18 cellular contexts compared by ENCODE assay signal in the genomic region with DNA sequence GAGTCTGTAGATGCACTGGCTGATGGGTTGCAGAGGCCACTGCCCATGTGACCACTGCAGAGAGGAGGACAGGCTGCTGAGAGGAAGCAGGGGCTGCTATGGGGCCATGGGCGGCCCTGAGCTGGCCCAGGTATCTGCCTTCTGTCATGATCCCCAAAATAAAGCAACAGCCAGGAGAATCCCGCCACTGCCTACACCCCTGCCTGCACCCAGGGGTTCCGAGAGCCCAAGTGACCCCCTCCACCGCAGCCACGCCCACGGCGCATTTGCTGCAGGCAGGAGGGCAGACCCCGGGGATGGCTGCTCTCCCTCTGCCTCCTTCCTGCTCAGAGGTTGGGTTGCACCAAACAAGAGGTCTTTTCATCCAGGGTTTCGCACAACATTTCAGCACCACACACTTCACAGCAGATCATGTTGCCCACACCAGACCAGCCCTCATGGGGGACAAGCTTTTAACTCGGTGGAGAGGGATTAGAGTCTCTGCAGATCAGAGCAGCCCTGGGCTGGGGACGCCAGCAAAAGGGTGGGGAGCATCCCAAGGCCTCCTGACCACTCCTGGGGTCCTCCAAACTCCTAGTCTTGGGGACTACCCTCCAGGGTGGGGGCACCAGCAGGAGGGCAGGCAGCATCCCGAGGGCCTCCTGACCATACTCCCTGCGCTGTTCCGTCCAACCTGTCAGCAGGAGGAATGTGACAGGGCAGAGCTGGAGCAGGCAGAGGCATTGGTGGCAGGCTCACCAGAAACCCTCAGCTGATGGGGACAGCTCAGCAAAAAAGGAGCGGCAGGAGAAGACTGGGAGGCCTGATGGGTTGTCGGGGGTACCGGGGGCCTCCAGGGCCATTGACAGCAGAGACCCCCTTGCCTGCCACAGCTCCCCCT. TPM values are rescaled to one million over a fixed set of nuclear protein-coding genes. Genes with fewer than 3 reads are reported as not detected.
A peak's percentile ranks its signal among the peaks of the same experiment; 100 is the strongest.
DNase-seq lines count a peak whose midpoint lies in the region; ATAC-seq, FAIRE-seq and TF ChIP-seq lines count a peak whose summit lies in the region.
"Had no signal": no experiment of that assay in that cellular context is flagged by ENCODE, and none has a peak within 500 bp of the region (broad histone marks: within the 10 kb centered on the region; RNA-seq: fewer than 3 reads in every experiment).

No MANE protein-coding gene starts in this region.

- POLR2A ChIA-PET in A549 (lab: Yijun Ruan, JAX): no interaction called here
- POLR2A ChIA-PET in Panc1 (lab: Charles Lee): no interaction called here

- no peak overlapping the region for H2BK5ac ChIP-seq in neuronal stem cell (ENCODE audit: low read length)

- H3K27me3 ChIP-seq in Panc1 (ENCODE audit: control insufficient read depth, insufficient read depth, low read length) (no peaks in the 10 kb centered on the region), neuronal stem cell (ENCODE audit: control insufficient read depth in 3 of 3, insufficient read depth in 3 of 3, low read depth in 1 of 3, low read length in 3 of 3) (peaks cover 0 to 2% (median 0%) of the 10 kb centered on the region in 3 experiments)
- H3K27me3 ChIP-seq: foreskin keratinocyte had no signal

- no peak overlapping the region for H3K9ac ChIP-seq in neuronal stem cell (ENCODE audit: low read depth, low read length, poor library complexity)

- H3K27ac ChIP-seq in A549 (peak overlapping the region in 1 of 2 experiments; percentile 74; a peak in 3 of 6 replicates), Panc1 (ENCODE audit: low read length) (peak overlapping the region; percentile 75; the same call in 1 of the 2 replicates), neuronal stem cell (replicated peaks; ENCODE audit: low read length) (no peak overlapping the region)
- H3K27ac ChIP-seq: foreskin keratinocyte had no signal

- peak overlapping the region; percentile 10 for H2BK15ac ChIP-seq in neuronal stem cell (ENCODE audit: low read length)

- peak overlapping the region; percentile 10 for H2BK12ac ChIP-seq in neuronal stem cell (ENCODE audit: low read length)

- no peak for TF ChIP-seq CTCF in A549 (IDR thresholded peaks at IDR 0.05)
- TF ChIP-seq CTCF in Panc1 (IDR thresholded peaks at IDR 0.05): no peak

- intact Hi-C loops in Panc1 (cut with micrococcal nuclease; ENCODE audit: unreplicated experiment): no loop called here

- DNase-seq in A549 (ENCODE audit: low read depth in 1 of 2, low spot score in 1 of 2) (no peak), Panc1 (ENCODE audit: low read depth, low spot score) (no peak), epidermal melanocyte (ENCODE audit: insufficient read length, low spot score) (peak; percentile 70), neuronal stem cell (ENCODE audit: low spot score) (no peak), hippocampal formation (lab: John Stamatoyannopoulos, UW) (no peak), DMS79 treated with DMSO at 0.1 percent for 48 hours (lab: John Stamatoyannopoulos, UW) (no peak)
- DNase-seq: activated CD4-positive, alpha-beta T cell treated with anti-CD3 and anti-CD28 coated beads for 36 hours; activated CD8-positive, alpha-beta memory T cell treated with anti-CD3 and anti-CD28 coated beads, Interleukin-2, amount 50 U/mL, for 4 hours; activated gamma-delta T cell; CD4-positive, CD25-positive, alpha-beta regulatory T cell; foreskin keratinocyte; NCI-H446; stimulated activated naive B cell treated with anti-CD40 and anti-IgM and Interleukin-4, amounts not matched to agents 10 μg/mL and 1 μg/mL and 100 μg/mL, for 72 hours; T1000 had no signal

- H3K4ac ChIP-seq in neuronal stem cell (ENCODE audit: low read length): no peak overlapping the region

- peak overlapping the region; percentile 74 for H3K18ac ChIP-seq in neuronal stem cell (ENCODE audit: low read length)

- H4K91ac ChIP-seq in neuronal stem cell (ENCODE audit: low read depth, low read length, poor library complexity): no peak overlapping the region

- no peak overlapping the region for H3K4me3 ChIP-seq in A549
- H3K4me3 ChIP-seq in Panc1 (ENCODE audit: low read depth in 2 of 2, low read length in 2 of 2): no peak overlapping the region
- no peak overlapping the region for H3K4me3 ChIP-seq in neuronal stem cell (ENCODE audit: low read length in 2 of 2)

- H3K36me3 ChIP-seq in Panc1 (ENCODE audit: control insufficient read depth, insufficient read depth, low read length) (no peaks in the 10 kb centered on the region), neuronal stem cell (replicated peaks in 1 of 2; ENCODE audit: control insufficient read depth in 2 of 2, insufficient read depth in 2 of 2, low read length in 2 of 2) (peaks cover 0 to 2% of the 10 kb centered on the region in 2 donors)

- H4K8ac ChIP-seq in neuronal stem cell (ENCODE audit: low read depth, low read length): no peak overlapping the region

- no TSS peak for BruUV-seq in Panc1 (replicated peaks; lab: Mats Ljungman, UMichigan)

- no peak for TF ChIP-seq EP300 in A549 (IDR thresholded peaks at IDR 0.05)

- H3K14ac ChIP-seq in neuronal stem cell (ENCODE audit: low read length): peak overlapping the region; percentile 65

- ATAC-seq in A549 (no peak), Panc1 (peak; percentile 33), HG03045 (IDR thresholded peaks at IDR 0.05; ENCODE audit: unreplicated experiment) (no peak), HG03442 (IDR thresholded peaks at IDR 0.05; ENCODE audit: unreplicated experiment) (no peak)
- ATAC-seq: activated CD4-positive, alpha-beta T cell treated with anti-CD3 and anti-CD28 coated beads for 36 hours; stimulated activated naive B cell treated with anti-CD40 and anti-IgM and Interleukin-4, amounts not matched to agents 10 μg/mL and 1 μg/mL and 100 μg/mL, for 72 hours had no signal

- TF ChIP-seq POLR2A in A549 (IDR thresholded peaks at IDR 0.05; ENCODE audit: low read length): no peak

- H3K23ac ChIP-seq in neuronal stem cell (ENCODE audit: low read depth, low read length, poor library complexity): peak overlapping the region; percentile 32

- H3K4me2 ChIP-seq in A549 (peak overlapping the region; percentile 59; the same call in 1 of the 3 replicates), neuronal stem cell (ENCODE audit: insufficient read depth, low read length, poor library complexity, severe bottlenecking) (no peak overlapping the region)

- CTCF ChIA-PET in A549 (lab: Yijun Ruan, JAX): interaction anchor here (0.8 to 5.8 kb wide), 8 partner anchors 12 to 65 kb away, joined by 3 to 31 read pairs (median 5); no protein-coding TSS in a partner anchor
- CTCF ChIA-PET in Panc1 (lab: Charles Lee): no interaction called here

- H3K79me1 ChIP-seq in neuronal stem cell (ENCODE audit: low read depth, low read length): peaks cover 7% of the 10 kb centered on the region

- H3K9me3 ChIP-seq in A549 (no peaks in the 10 kb centered on the region), Panc1 (ENCODE audit: control insufficient read depth, insufficient read depth, low read depth, low read length) (no peaks in the 10 kb centered on the region), neuronal stem cell (replicated peaks in 1 of 2; ENCODE audit: control insufficient read depth in 2 of 2, insufficient read depth in 1 of 2, low read depth in 1 of 2, low read length in 2 of 2) (no peaks in the 10 kb centered on the region)

- no peak overlapping the region for H2AK5ac ChIP-seq in neuronal stem cell (ENCODE audit: low read depth, low read length)

- H3K4me1 ChIP-seq in A549: peaks cover 54% of the 10 kb centered on the region
- H3K4me1 ChIP-seq in Panc1 (ENCODE audit: control insufficient read depth, insufficient read depth, low read length): peaks cover 68% of the 10 kb centered on the region
- peaks cover 28 to 32% of the 10 kb centered on the region in 2 donors for H3K4me1 ChIP-seq in neuronal stem cell (ENCODE audit: control insufficient read depth in 2 of 2, insufficient read depth in 1 of 2, low read depth in 1 of 2, low read length in 2 of 2)

- in situ Hi-C loops in Panc1 (cut with HindIII; ENCODE audit: low pct_unique_long_range_greater_than_20kb, low sequenced_read_pairs): no loop called here

- no peak for TF ChIP-seq RAD21 in A549 (conservative IDR thresholded peaks at IDR 0.05 in 1 of 2, IDR thresholded peaks at IDR 0.05 in 1 of 2)

- H2AFZ ChIP-seq in neuronal stem cell (ENCODE audit: low read length): no peak overlapping the region

- 85% methylated on average over 13 of the region's 17 CpGs for WGBS in A549 (ENCODE audit: missing lambda C conversion rate)
- no CpG with 5 or more reads among the region's 17 CpGs for WGBS in neuronal stem cell (ENCODE audit: extremely low coverage in 2 of 2, insufficient read length in 2 of 2, insufficient replicate concordance in 1 of 2), 2 donors

- no peak for FAIRE-seq in A549 (lab: Jason Lieb, UNC)
- FAIRE-seq: GM18507 had no signal

- no peak overlapping the region for H2BK120ac ChIP-seq in neuronal stem cell (ENCODE audit: low read depth, low read length)

TF ChIP-seq in A549, 52 proteins besides CTCF, POLR2A, EP300 and RAD21 (continues in another document):
- TF ChIP-seq MYC (IDR thresholded peaks at IDR 0.05; ENCODE audit: borderline replicate concordance, low read length): no peak
- TF ChIP-seq EHF (CRISPR knock-in tag; IDR thresholded peaks at IDR 0.05): no peak
- no peak for TF ChIP-seq HOXA7 (CRISPR knock-in tag; IDR thresholded peaks at IDR 0.05)
- TF ChIP-seq BHLHE40 (IDR thresholded peaks at IDR 0.05; ENCODE audit: low read depth, low read length): no peak

RNA-seq across cellular contexts. Expression of a gene that starts 14.1 kb away (rescaled TPM):
- polyA plus RNA-seq in A549 (2011; rRNA removed) (10.5 and 11.4 TPM in 2 replicates), A549 (2017; fragmentation: RNase III; extraction: RNeasy Plus Mini Kit Qiagen cat#74134 plus additional on column Dnase treatment) (29.0 to 38.0 TPM (median 31.4 TPM) in 3 replicates)
- 21.9 and 32.2 TPM in 2 replicates for polyA plus RNA-seq in A549 (2012; cell fraction: cytosol; rRNA removed)
- 39.4 and 46.8 TPM in 2 replicates for polyA plus RNA-seq in A549 (2012; cell fraction: nucleus; rRNA removed)
- polyA minus RNA-seq in A549 (2011; rRNA and poly(A)+ RNA removed): 15.0 and 21.7 TPM in 2 replicates
- 96.6 TPM for total RNA-seq in Panc1 (2021; ENCODE audit: unreplicated experiment)
- 64.9 TPM for polyA plus RNA-seq in Panc1 (2012; ENCODE audit: insufficient read length)
- 22.3 TPM for polyA plus RNA-seq in neuronal stem cell (2013, experiment 1 of 2)
- polyA plus RNA-seq in neuronal stem cell (2013, experiment 2 of 2): 22.5 TPM

RNA-seq across cellular contexts. Expression of a gene that starts 55.0 kb away (rescaled TPM):
- polyA plus RNA-seq in A549 (2011; rRNA removed) (0.19 and 0.21 TPM in 2 replicates), A549 (2017; fragmentation: RNase III; extraction: RNeasy Plus Mini Kit Qiagen cat#74134 plus additional on column Dnase treatment) (0.20 to 0.29 TPM (median 0.23 TPM) in 3 replicates)
- polyA plus RNA-seq in A549 (2012; cell fraction: cytosol; rRNA removed): 0.26 and 0.38 TPM in 2 replicates
- polyA plus RNA-seq in A549 (2012; cell fraction: nucleus; rRNA removed): 0.52 and 0.58 TPM in 2 replicates
- 0.29 and 0.58 TPM in 2 replicates for polyA minus RNA-seq in A549 (2011; rRNA and poly(A)+ RNA removed)
- 2.1 TPM for total RNA-seq in Panc1 (2021; ENCODE audit: unreplicated experiment)
- polyA plus RNA-seq in Panc1 (2012; ENCODE audit: insufficient read length): 3.8 TPM
- 0.67 TPM for polyA plus RNA-seq in neuronal stem cell (2013, experiment 1 of 2)
- polyA plus RNA-seq in neuronal stem cell (2013, experiment 2 of 2): 0.71 TPM
- total RNA-seq: CD4-positive, CD25-positive, alpha-beta regulatory T cell; MCF 10A had no signal
